8 cellular contexts compared by ENCODE assay signal in genomic region chr17:42329025-42329976, GRCh38. TPM values are rescaled to one million over a fixed set of nuclear protein-coding genes. Genes with fewer than 3 reads are reported as not detected.
DNase-seq lines count a peak whose midpoint lies in the region; ATAC-seq and TF ChIP-seq lines count a peak whose summit lies in the region.

No MANE protein-coding gene starts in this region.

- peaks cover 11% of the 10 kb centered on the region for H3K4me1 ChIP-seq in ectodermal cell (ENCODE audit: control insufficient read depth, insufficient read depth, low read length)
- peaks cover 0 to 11% of the 10 kb centered on the region in 2 donors for H3K4me1 ChIP-seq in mucosa of rectum (ENCODE audit: control insufficient read depth in 2 of 2, insufficient read depth in 2 of 2, low read length in 2 of 2)

- DNase-seq in AG10803 (ENCODE audit: low read depth), result peak; percentile 80
- DNase-seq in MG63, result peak; percentile 81
- DNase-seq in DMS 273 (lab: John Stamatoyannopoulos, UW; ENCODE audit: unreplicated experiment), result no peak
- DNase-seq in activated T-cell treated with anti-CD3 and anti-CD28 coated beads for 4 hours, result no peak

- H3K4me3 ChIP-seq in AG10803 (ENCODE audit: low read length) (no peak overlapping the region), MG63 (no peak overlapping the region), ectodermal cell (ENCODE audit: insufficient read depth, low read depth, low read length) (peak overlapping the region; percentile 15), mucosa of rectum (ENCODE audit: low read length in 2 of 2) (no peak overlapping the region)

- H3K27ac ChIP-seq in ectodermal cell (ENCODE audit: insufficient read depth, low read depth, low read length, poor library complexity, severe bottlenecking), result peak overlapping the region; percentile 95
- H3K27ac ChIP-seq in mucosa of rectum (ENCODE audit: low read depth in 2 of 2, low read length in 2 of 2), result peak overlapping the region; percentile 12 to 36

- H3K36me3 ChIP-seq in MG63, result peaks cover 61% of the 10 kb centered on the region
- H3K36me3 ChIP-seq in ectodermal cell (ENCODE audit: control insufficient read depth, insufficient read depth, low read length), result peaks cover 15% of the 10 kb centered on the region
- peaks cover 52 to 64% of the 10 kb centered on the region in 2 donors for H3K36me3 ChIP-seq in mucosa of rectum (ENCODE audit: control insufficient read depth in 2 of 2, insufficient read depth in 2 of 2, low read length in 2 of 2)

- H3K27me3 ChIP-seq in MG63 (no peaks in the 10 kb centered on the region), ectodermal cell (ENCODE audit: control insufficient read depth, insufficient read depth, low read length, poor library complexity, severe bottlenecking) (no peaks in the 10 kb centered on the region), mucosa of rectum (ENCODE audit: control insufficient read depth in 2 of 2, insufficient read depth in 2 of 2, low read length in 2 of 2) (no peaks in the 10 kb centered on the region)

- H3K9me3 ChIP-seq in MG63 (no peaks in the 10 kb centered on the region), ectodermal cell (ENCODE audit: control insufficient read depth, low read length) (no peaks in the 10 kb centered on the region), mucosa of rectum (ENCODE audit: control insufficient read depth in 2 of 2, low read length in 2 of 2) (no peaks in the 10 kb centered on the region)

- no peak for TF ChIP-seq CTCF in AG10803 (conservative IDR thresholded peaks at IDR 0.05; ENCODE audit: low read length)

- H3K9ac ChIP-seq in mucosa of rectum (ENCODE audit: low read depth in 1 of 2, low read length in 2 of 2), result peak overlapping the region in 1 of 2 donors; percentile 3

- WGBS in ectodermal cell, 2 experiments, result 7 to 9% methylated on average over 11 of the region's 11 CpGs

- no peak for ATAC-seq in GM21390 (IDR thresholded peaks at IDR 0.05; ENCODE audit: unreplicated experiment)
- no peak for ATAC-seq in HG03354 (IDR thresholded peaks at IDR 0.05; ENCODE audit: poor library complexity, severe bottlenecking, unreplicated experiment)

RNA-seq across cellular contexts. Expression of gene STAT5A, which starts 41.0 kb away (rescaled TPM):
- total RNA-seq in MG63 (2014; rRNA removed; shearing (Covaris generic); ENCODE audit: low replicate concordance), result 4.6 and 23.0 TPM in 2 replicates
- 1.9 TPM for polyA plus RNA-seq in ectodermal cell (2013, experiment 1 of 4)
- polyA plus RNA-seq in ectodermal cell (2013, experiment 2 of 4), result 2.2 TPM
- 2.7 TPM for polyA plus RNA-seq in ectodermal cell (2013, experiment 3 of 4)
- polyA plus RNA-seq in ectodermal cell (2013, experiment 4 of 4), result 3.0 TPM

RNA-seq across cellular contexts. Expression of gene STAT5B, which starts 53.1 kb away (rescaled TPM):
- 13.7 and 24.3 TPM in 2 replicates for total RNA-seq in MG63 (2014; rRNA removed; shearing (Covaris generic); ENCODE audit: low replicate concordance)
- 68.3 TPM for polyA plus RNA-seq in ectodermal cell (2013, experiment 1 of 4)
- 74.6 TPM for polyA plus RNA-seq in ectodermal cell (2013, experiment 2 of 4)
- 58.7 TPM for polyA plus RNA-seq in ectodermal cell (2013, experiment 3 of 4)
- polyA plus RNA-seq in ectodermal cell (2013, experiment 4 of 4), result 60.1 TPM

RNA-seq across cellular contexts. Expression of gene STAT3, which starts 58.9 kb away (rescaled TPM):
- total RNA-seq in MG63 (2014; rRNA removed; shearing (Covaris generic); ENCODE audit: low replicate concordance), result 59.9 and 66.2 TPM in 2 replicates
- 41.9 TPM for polyA plus RNA-seq in ectodermal cell (2013, experiment 1 of 4)
- 49.4 TPM for polyA plus RNA-seq in ectodermal cell (2013, experiment 2 of 4)
- 33.1 TPM for polyA plus RNA-seq in ectodermal cell (2013, experiment 3 of 4)
- polyA plus RNA-seq in ectodermal cell (2013, experiment 4 of 4), result 34.9 TPM

Comparison
In these comparisons a context has a peak if more than half of its experiments do, and no peak if none do; other contexts are left out.
1. DNase-seq: peak in AG10803 (single experiment) and MG63 (single experiment); none in DMS 273 (single experiment) and activated T-cell treated with anti-CD3 and anti-CD28 coated beads for 4 hours (single experiment).